Comparison of ENCODE assay signal across 8 cellular contexts in genomic region chr3:185363662-185364203, GRCh38. TPM values are rescaled to one million over a fixed set of nuclear protein-coding genes. Genes with fewer than 3 reads are reported as not detected.
DNase-seq lines count a peak whose midpoint lies in the region; ATAC-seq lines count a peak whose summit lies in the region.

No MANE protein-coding gene starts in this region.

- no peaks in the 10 kb centered on the region for H3K9me3 Mint-ChIP-seq in activated T-helper 17 cell treated with anti-CD3 and anti-CD28 coated beads, Interleukin-2, amount 50 U/mL, for 72 hours

- peaks cover 34% of the 10 kb centered on the region for H3K27me3 Mint-ChIP-seq in activated T-helper 17 cell treated with anti-CD3 and anti-CD28 coated beads, Interleukin-2, amount 50 U/mL, for 72 hours

- peaks cover 4% of the 10 kb centered on the region for H3K4me1 Mint-ChIP-seq in activated T-helper 17 cell treated with anti-CD3 and anti-CD28 coated beads, Interleukin-2, amount 50 U/mL, for 72 hours

- peak; percentile 26 for DNase-seq in stimulated activated CD8-positive, alpha-beta memory T cell treated with anti-CD3 and anti-CD28 coated beads, Interleukin-4, amount 100 ng/mL, for 48 hours
- no peak for DNase-seq in stimulated activated CD4-positive, alpha-beta T cell treated with anti-CD3 and anti-CD28 coated beads, Interleukin-12 subunit alpha, Interleukin-12 subunit beta, amount 100 ng/mL, for 4 hours
- DNase-seq in NCI-H2081 treated with DMSO at 0.1 percent for 48 hours (lab: John Stamatoyannopoulos, UW) = no peak

- ATAC-seq in GM18517 (IDR thresholded peaks at IDR 0.05; ENCODE audit: unreplicated experiment) = peak; percentile 49
- peak; percentile 20 for ATAC-seq in HG03108 (IDR thresholded peaks at IDR 0.05; ENCODE audit: unreplicated experiment)
- ATAC-seq in activated T-helper 17 cell treated with anti-CD3 and anti-CD28 coated beads, Interleukin-2, amount 50 U/mL, for 72 hours (replicated peaks) = peak; percentile 39
- no peak for ATAC-seq in HG03095 (IDR thresholded peaks at IDR 0.05; ENCODE audit: unreplicated experiment)

- no peak overlapping the region for H3K27ac Mint-ChIP-seq in activated T-helper 17 cell treated with anti-CD3 and anti-CD28 coated beads, Interleukin-2, amount 50 U/mL, for 72 hours

- peak overlapping the region; percentile 85 for H3K4me3 Mint-ChIP-seq in activated T-helper 17 cell treated with anti-CD3 and anti-CD28 coated beads, Interleukin-2, amount 50 U/mL, for 72 hours

- H3K36me3 Mint-ChIP-seq in activated T-helper 17 cell treated with anti-CD3 and anti-CD28 coated beads, Interleukin-2, amount 50 U/mL, for 72 hours (ENCODE audit: low read depth) = no peaks in the 10 kb centered on the region

- H3K4me3 ChIP-seq in iPS-11a (ENCODE audit: low read depth, low read length) = peak overlapping the region; percentile 21

RNA-seq across cellular contexts. Expression of gene MAP3K13, which starts 0.8 kb away (rescaled TPM):
- 10 to 100 TPM; 17.9 to 22.2 TPM for total RNA-seq in activated T-helper 17 cell treated with anti-CD3 and anti-CD28 coated beads, Interleukin-2, amount 50 U/mL, for 72 hours
